ENCODE assay signal across 8 cellular contexts in the genomic region with DNA sequence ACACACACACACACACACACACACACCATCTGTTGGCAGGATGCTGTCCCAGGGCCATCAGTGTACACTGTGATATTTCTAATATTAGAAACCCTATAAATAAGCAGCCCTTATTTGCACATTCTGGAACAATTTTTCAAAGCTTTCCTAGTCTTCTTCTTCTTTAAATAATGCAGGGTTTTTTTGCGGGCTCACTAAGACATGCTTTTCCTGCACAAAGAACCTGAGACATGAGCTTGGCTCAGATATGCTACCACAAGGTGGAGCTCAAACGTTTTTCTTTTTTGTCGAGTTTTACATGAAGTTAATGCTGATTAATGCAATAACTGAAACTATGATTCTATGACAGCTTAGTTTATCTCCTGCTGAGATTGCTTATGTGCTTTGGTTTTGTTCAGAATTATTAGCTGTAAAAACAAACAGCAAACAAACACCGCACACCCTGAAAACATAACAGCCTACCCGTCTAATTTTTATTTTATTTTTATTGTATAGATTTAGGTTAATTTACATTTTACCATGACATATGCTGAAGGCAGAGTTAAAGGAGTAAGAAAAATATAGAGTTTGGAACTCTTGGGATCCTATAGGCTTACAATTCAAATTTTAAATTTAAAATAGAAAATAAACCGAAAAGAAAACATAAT.
DNase-seq lines count a peak whose midpoint lies in the region; ATAC-seq and TF ChIP-seq lines count a peak whose summit lies in the region.

No MANE protein-coding gene starts in this region.

- peaks cover 9% of the 10 kb centered on the region for H3F3A ChIP-seq in smooth muscle cell (ENCODE audit: low read depth)

- no peaks in the 10 kb centered on the region for H3K36me3 ChIP-seq in adipocyte (ENCODE audit: control insufficient read depth, insufficient read depth, low read length, severe bottlenecking)
- H3K36me3 ChIP-seq in smooth muscle cell (ENCODE audit: low read depth), result no peaks in the 10 kb centered on the region

- no peaks in the 10 kb centered on the region for H4K20me1 ChIP-seq in smooth muscle cell (ENCODE audit: low read depth)

- ATAC-seq in right cardiac atrium (peak; percentile 67 to 78), HG02678 (IDR thresholded peaks at IDR 0.05; ENCODE audit: unreplicated experiment) (no peak)

- H3K4me1 ChIP-seq in adipocyte (ENCODE audit: control insufficient read depth, insufficient read depth, low read length) (peaks cover 16% of the 10 kb centered on the region), right cardiac atrium (ENCODE audit: control insufficient read depth, insufficient read depth, low read length) (peaks cover 7% of the 10 kb centered on the region), smooth muscle cell (ENCODE audit: low read depth) (peaks cover 14% of the 10 kb centered on the region)

- TF ChIP-seq CTCF in 22Rv1 (IDR thresholded peaks at IDR 0.05) (peak; percentile 83), smooth muscle cell (IDR thresholded peaks at IDR 0.05; ENCODE audit: borderline replicate concordance, insufficient read depth, poor library complexity, severe bottlenecking) (peak; percentile 69)

- H3K4me2 ChIP-seq in smooth muscle cell, result peak overlapping the region; percentile 58

- no peaks in the 10 kb centered on the region for H3K79me2 ChIP-seq in smooth muscle cell (ENCODE audit: low read depth)

- H3K9me3 ChIP-seq in adipocyte (ENCODE audit: control insufficient read depth, low read length) (no peaks in the 10 kb centered on the region), right cardiac atrium (ENCODE audit: control insufficient read depth, low read length) (no peaks in the 10 kb centered on the region), smooth muscle cell (replicated peaks; ENCODE audit: low read depth) (no peaks in the 10 kb centered on the region)

- H3K4me3 ChIP-seq in adipocyte (ENCODE audit: low read length) (no peak overlapping the region), right cardiac atrium (ENCODE audit: low read length) (no peak overlapping the region), smooth muscle cell (no peak overlapping the region)

- H3K27me3 ChIP-seq in adipocyte (replicated peaks; ENCODE audit: control insufficient read depth, insufficient read depth, low read length), result no peaks in the 10 kb centered on the region
- no peaks in the 10 kb centered on the region for H3K27me3 ChIP-seq in right cardiac atrium (ENCODE audit: control insufficient read depth, insufficient read depth)
- no peaks in the 10 kb centered on the region for H3K27me3 ChIP-seq in smooth muscle cell (ENCODE audit: low read depth)

- no peak overlapping the region for H3K9ac ChIP-seq in adipocyte (ENCODE audit: low read length)
- no peak overlapping the region for H3K9ac ChIP-seq in smooth muscle cell (ENCODE audit: low read depth)

- DNase-seq in GM03348 (ENCODE audit: low spot score) (peak; percentile 70), KG1 (lab: John Stamatoyannopoulos, UW) (peak; percentile 12), adipocyte (ENCODE audit: low read depth) (peak; percentile 88), right cardiac atrium (no peak), smooth muscle cell (lab: John Stamatoyannopoulos, UW; ENCODE audit: unreplicated experiment) (no peak), NCI-H345 (lab: John Stamatoyannopoulos, UW) (no peak)

- 31% methylated on average over 6 of the region's 6 CpGs for WGBS in right cardiac atrium
- 50% methylated on average over 6 of the region's 6 CpGs for WGBS in smooth muscle cell (ENCODE audit: low lambda C conversion rate)

- intact Hi-C loops in right cardiac atrium (cut with DNase I), result loop anchor here (5.0 kb wide), 4 partner anchors 160 to 225 kb away; no protein-coding TSS in a partner anchor

- H3K27ac ChIP-seq in 22Rv1 (no peak overlapping the region), right cardiac atrium (ENCODE audit: low read length) (no peak overlapping the region), smooth muscle cell (ENCODE audit: low read depth) (peak overlapping the region; percentile 48)

- H2AFZ ChIP-seq in smooth muscle cell (ENCODE audit: low read depth), result peak overlapping the region; percentile 82

Comparison
In these comparisons a context has a peak if more than half of its experiments do, and no peak if none do; other contexts are left out.
1. DNase-seq: peak in GM03348 (single experiment), KG1 (single experiment) and adipocyte (single experiment); none in right cardiac atrium (0 of 3), smooth muscle cell (single experiment) and NCI-H345 (single experiment).